Comparison of ENCODE assay signal across 8 cellular contexts in genomic region chrX:130402211-130402684, GRCh38. TPM values are rescaled to one million over a fixed set of nuclear protein-coding genes. Genes with fewer than 3 reads are reported as not detected.
DNase-seq lines count a peak whose midpoint lies in the region; ATAC-seq and TF ChIP-seq lines count a peak whose summit lies in the region.

No MANE protein-coding gene starts in this region.

- no peak for DNase-seq in AG04450 (ENCODE audit: low read depth, low spot score)
- DNase-seq in HL-60 (ENCODE audit: low read depth in 1 of 2, low spot score in 1 of 2): no peak
- no peak for DNase-seq in breast epithelium (ENCODE audit: low spot score in 2 of 2)
- no peak for DNase-seq in SW480 (ENCODE audit: low spot score)
- no peak for DNase-seq in Ammon's horn (ENCODE audit: low spot score)
- DNase-seq in SHP77 (lab: John Stamatoyannopoulos, UW): no peak

- H3K4me3 ChIP-seq in AG04450 (ENCODE audit: low read depth, low read length) (peak overlapping the region; percentile 78), HL-60 (replicated peaks; ENCODE audit: insufficient read depth, low read length) (peak overlapping the region; percentile 72), breast epithelium (peak overlapping the region; percentile 61 to 80 (median 68)), muscle layer of colon (ENCODE audit: low read depth in 1 of 2, low read length in 2 of 2) (peak overlapping the region; percentile 71 to 91)

- POLR2A ChIA-PET in AG04450 (lab: Yijun Ruan, JAX): no interaction called here

- peak overlapping the region; percentile 50 for H3K9ac ChIP-seq in muscle layer of colon (ENCODE audit: low read length)

- CTCF ChIA-PET in AG04450 (lab: Charles Lee): interaction anchor here (1.1 to 2.8 kb wide), 3 partner anchors 9 to 514 kb away, joined by 4 to 17 read pairs (median 6); no protein-coding TSS in a partner anchor

- no peak for TF ChIP-seq POLR2A in breast epithelium (IDR thresholded peaks at IDR 0.05)

- intact Hi-C loops in breast epithelium (cut with DNase I; ENCODE audit: low total_unique reads): no loop called here

- TF ChIP-seq CTCF in AG04450 (IDR thresholded peaks at IDR 0.05; ENCODE audit: low read depth, low read length) (no peak), HL-60 (IDR thresholded peaks at IDR 0.05; ENCODE audit: insufficient read depth, low read length) (no peak), breast epithelium (IDR thresholded peaks at IDR 0.05) (no peak)

- H3K27me3 ChIP-seq in AG04450 (ENCODE audit: control insufficient read depth, insufficient read depth, low read length): no peaks in the 10 kb centered on the region
- no peaks in the 10 kb centered on the region for H3K27me3 ChIP-seq in HL-60 (ENCODE audit: insufficient read depth, poor library complexity, severe bottlenecking)
- peaks cover 0 to 32% of the 10 kb centered on the region in 2 donors for H3K27me3 ChIP-seq in breast epithelium
- H3K27me3 ChIP-seq in muscle layer of colon (ENCODE audit: control insufficient read depth in 1 of 2, insufficient read depth in 2 of 2, low read length in 2 of 2): peaks cover 0 to 4% of the 10 kb centered on the region in 2 donors

- no peak for ATAC-seq in HG03469 (IDR thresholded peaks at IDR 0.05; ENCODE audit: unreplicated experiment)

- H3K36me3 ChIP-seq in breast epithelium (no peaks in the 10 kb centered on the region), muscle layer of colon (ENCODE audit: insufficient read depth, low read length) (peaks cover 6% of the 10 kb centered on the region)

- no peaks in the 10 kb centered on the region for H3K4me1 ChIP-seq in breast epithelium
- H3K4me1 ChIP-seq in muscle layer of colon (ENCODE audit: insufficient read depth, low read length): peaks cover 7% of the 10 kb centered on the region

- H3K27ac ChIP-seq in AG04450 (ENCODE audit: low read depth, low read length) (no peak overlapping the region), HL-60 (replicated peaks) (peak overlapping the region; percentile 78), breast epithelium (peak overlapping the region; percentile 78 to 85), muscle layer of colon (ENCODE audit: low read depth, low read length) (no peak overlapping the region)

- H3K9me3 ChIP-seq in AG04450 (ENCODE audit: control insufficient read depth, insufficient read depth, low read length) (no peaks in the 10 kb centered on the region), breast epithelium (no peaks in the 10 kb centered on the region), muscle layer of colon (ENCODE audit: low read length) (no peaks in the 10 kb centered on the region)

RNA-seq across cellular contexts. Expression of gene RBMX2, which starts 0.5 kb away (rescaled TPM):
- 20.3 and 24.0 TPM in 2 replicates for polyA plus RNA-seq in AG04450 (2011; rRNA removed)
- 6.1 and 10.3 TPM in 2 replicates for polyA minus RNA-seq in AG04450 (2011; rRNA and poly(A)+ RNA removed)
- total RNA-seq in breast epithelium: 10 to 100 TPM; 14.7 to 17.9 (median 16.2) TPM

RNA-seq across cellular contexts. Expression of gene GPR119, which starts 16.8 kb away (rescaled TPM):
- polyA plus RNA-seq in AG04450 (2011; rRNA removed): not detected in 2 replicates
- polyA minus RNA-seq in AG04450 (2011; rRNA and poly(A)+ RNA removed): not detected in 2 replicates
- not detected for total RNA-seq in breast epithelium

Comparison
In these comparisons a context has a peak if more than half of its experiments do, and no peak if none do; other contexts are left out.
1. H3K27ac ChIP-seq: peak in HL-60 (single experiment) and breast epithelium (2 of 2); none in AG04450 (single experiment) and muscle layer of colon (single experiment).
2. Peak in every context shown above with its lines, with median percentiles within 50 percentile points of each other: H3K4me3 ChIP-seq.